ENCODE assay signal across 29 cellular contexts in genomic region chr17:72223816-72224215, GRCh38.
"Had no signal": no experiment of that assay in that cellular context is flagged by ENCODE, and none has a peak within 500 bp of the region (broad histone marks: within the 10 kb centered on the region; RNA-seq: fewer than 3 reads in every experiment).

No MANE protein-coding gene starts in this region.

- H3K4me3 Mint-ChIP-seq: mesothelial cell of epicardium; naive B cell; nephron progenitor cell; stimulated activated naive CD8-positive, alpha-beta T cell treated with anti-CD3 and anti-CD28 coated beads, Interleukin-15, amount 100 ng/mL, for 72 hours had no signal

- H3K9me3 Mint-ChIP-seq: nephron progenitor cell had no signal

- H3K9me3 ChIP-seq: esophagus squamous epithelium, mucosa of descending colon, ovary, psoas muscle, thyroid gland, vagina had no signal

- DNase-seq: dermis blood vessel endothelial cell; effector memory CD4-positive, alpha-beta T cell; erythroblast; esophagus squamous epithelium; foreskin melanocyte; left lung; mesenchymal stem cell; mucosa of descending colon; naive B cell; nephron progenitor cell; occipital lobe; ovary; posterior cingulate gyrus; psoas muscle; retina; stimulated activated CD4-positive, alpha-beta T cell treated with anti-CD3 and anti-CD28 coated beads, Interleukin-15, amount 100 ng/mL, for 24 hours; stimulated activated CD4-positive, alpha-beta T cell treated with anti-CD3 and anti-CD28 coated beads, Interleukin-2, amount 100 ng/mL, for 48 hours; stimulated activated CD8-positive, alpha-beta memory T cell treated with anti-CD3 and anti-CD28 coated beads, Interleukin-4, amount 100 ng/mL, for 48 hours; stimulated activated naive CD4-positive, alpha-beta T cell; stimulated activated naive CD8-positive, alpha-beta T cell treated with anti-CD3 and anti-CD28 coated beads, Interleukin-15, amount 100 ng/mL, for 72 hours; thyroid gland; trophoblast cell had no signal

- H3K27ac Mint-ChIP-seq: mesothelial cell of epicardium; naive B cell; nephron progenitor cell; stimulated activated naive CD8-positive, alpha-beta T cell treated with anti-CD3 and anti-CD28 coated beads, Interleukin-15, amount 100 ng/mL, for 72 hours had no signal

- H3K4me1 Mint-ChIP-seq: stimulated activated naive CD8-positive, alpha-beta T cell treated with anti-CD3 and anti-CD28 coated beads, Interleukin-15, amount 100 ng/mL, for 72 hours had no signal

- H3K27ac ChIP-seq: coronary artery, esophagus squamous epithelium, left lung, ovary, psoas muscle, thyroid gland, vagina had no signal

- H3K27me3 ChIP-seq: ovary, thyroid gland, vagina had no signal

- H3K4me3 ChIP-seq: coronary artery, esophagus squamous epithelium, hepatocyte, left lung, mucosa of descending colon, ovary, psoas muscle, thyroid gland, vagina had no signal

- H3K36me3 Mint-ChIP-seq: mesothelial cell of epicardium had no signal

- H2AFZ ChIP-seq: hepatocyte had no signal

- H3K36me3 ChIP-seq: esophagus squamous epithelium, left lung, ovary, thyroid gland, vagina had no signal

- FAIRE-seq: endothelial cell of umbilical vein, islet of Langerhans, small intestine had no signal

- H3K4me1 ChIP-seq: left lung, psoas muscle, vagina had no signal
